26 cellular contexts compared by ENCODE assay signal in the genomic region with DNA sequence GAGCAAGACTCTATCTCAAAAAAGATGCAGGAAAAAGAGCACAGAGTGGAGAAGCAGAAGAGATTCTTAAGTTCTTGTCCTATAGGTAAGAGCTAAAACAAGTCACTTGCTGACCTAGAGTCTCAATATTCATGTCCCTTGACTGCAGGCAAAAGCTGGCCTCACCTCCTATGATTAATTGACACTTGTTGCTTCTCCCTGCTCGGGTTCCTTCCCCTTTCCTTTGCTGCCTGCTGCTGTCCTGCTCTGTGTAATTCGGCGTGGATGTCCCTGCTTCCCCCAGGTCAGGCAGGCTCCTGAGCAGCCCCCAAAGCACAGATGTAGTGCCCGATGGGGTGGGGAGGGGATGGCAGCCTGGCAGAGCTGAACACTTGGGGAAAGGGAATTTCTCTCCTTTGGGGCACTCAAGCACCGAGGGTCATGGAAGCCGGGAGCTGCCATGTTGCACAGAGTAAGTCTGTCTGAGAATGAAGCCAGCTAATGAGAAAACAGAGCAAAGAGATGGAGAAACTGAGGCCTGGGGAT.
"Had no signal": no experiment of that assay in that cellular context is flagged by ENCODE, and none has a peak within 500 bp of the region (broad histone marks: within the 10 kb centered on the region; RNA-seq: fewer than 3 reads in every experiment).

No MANE protein-coding gene starts in this region.

- H3K27ac ChIP-seq: brain microvascular endothelial cell, coronary artery, lower lobe of right lung, prostate gland, right atrium auricular region, tibial artery, uterus had no signal

- DNase-seq: activated CD8-positive, alpha-beta memory T cell treated with anti-CD3 and anti-CD28 coated beads for 24 hours; activated CD8-positive, alpha-beta memory T cell treated with anti-CD3 and anti-CD28 coated beads, Interleukin-2, amount 50 U/mL, for 48 hours; activated effector memory CD4-positive, alpha-beta T cell treated with Interleukin-2 at 50 U/mL for 16 hours; activated naive CD4-positive, alpha-beta T cell treated with anti-CD3 and anti-CD28 coated beads, Interleukin-2, amount 50 U/mL, for 16 hours; activated T-cell treated with anti-CD3 and anti-CD28 coated beads, Interleukin-2, amount 50 U/mL, for 48 hours; brain microvascular endothelial cell; central memory CD4-positive, alpha-beta T cell; erythroblast; hypothalamus; islet precursor cell; lower lobe of right lung; natural killer cell; occipital lobe; stimulated activated CD4-positive, alpha-beta T cell treated with anti-CD3 and anti-CD28 coated beads, Interleukin-12 subunit alpha, Interleukin-12 subunit beta, amount 100 ng/mL, for 4 hours; stimulated activated CD4-positive, alpha-beta T cell treated with anti-CD3 and anti-CD28 coated beads, Interleukin-1b, Interleukin-23, amount 100 ng/mL, for 48 hours; stimulated activated CD8-positive, alpha-beta memory T cell treated with anti-CD3 and anti-CD28 coated beads, Interleukin-4, amount 100 ng/mL, for 48 hours; stimulated activated naive CD4-positive, alpha-beta T cell; T1000; tibial artery; uterus had no signal

- H3K36me3 ChIP-seq: brain microvascular endothelial cell, lower lobe of right lung, prostate gland, right atrium auricular region, tibial artery, uterus had no signal

- H3K4me3 ChIP-seq: coronary artery, lower lobe of right lung, prostate gland, right atrium auricular region, tibial artery, uterus had no signal

- H3K9me3 ChIP-seq: lower lobe of right lung, prostate gland, right atrium auricular region, tibial artery, uterus had no signal

- FAIRE-seq: endometrium, frontal cortex had no signal

- H3K27me3 ChIP-seq: brain microvascular endothelial cell, right atrium auricular region, uterus had no signal

- H3K4me1 ChIP-seq: lower lobe of right lung, prostate gland, right atrium auricular region, tibial artery, uterus had no signal

- ATAC-seq: activated CD4-positive, CD25-positive, alpha-beta regulatory T cell treated with anti-CD3 and anti-CD28 coated beads, Interleukin-2, amount 50 U/mL, for 24 hours; lower lobe of right lung; natural killer cell had no signal
